In genomic region chr17:44171931-44172455, GRCh38 we compare ENCODE assay signal across 21 cellular contexts. TPM values are rescaled to one million over a fixed set of nuclear protein-coding genes. Genes with fewer than 3 reads are reported as not detected.
DNase-seq lines count a peak whose midpoint lies in the region; ATAC-seq and TF ChIP-seq lines count a peak whose summit lies in the region.
"Had no signal": no experiment of that assay in that cellular context is flagged by ENCODE, and none has a peak within 500 bp of the region (broad histone marks: within the 10 kb centered on the region; RNA-seq: fewer than 3 reads in every experiment).

No MANE protein-coding gene starts in this region.

- H3K36me3 Mint-ChIP-seq in CD4-positive, alpha-beta memory T cell: peaks cover 0 to 8% of the 10 kb centered on the region in 2 donors
- H3K36me3 Mint-ChIP-seq in central memory CD8-positive, alpha-beta T cell (ENCODE audit: insufficient read depth): peaks cover 3% of the 10 kb centered on the region
- H3K36me3 Mint-ChIP-seq in neural progenitor cell: peaks cover 10% of the 10 kb centered on the region
- H3K36me3 Mint-ChIP-seq: IgD-negative memory B cell had no signal

- H3K4me3 Mint-ChIP-seq in CD4-positive, alpha-beta memory T cell: no peak overlapping the region
- no peak overlapping the region for H3K4me3 Mint-ChIP-seq in central memory CD8-positive, alpha-beta T cell
- H3K4me3 Mint-ChIP-seq in neural progenitor cell: no peak overlapping the region
- H3K4me3 Mint-ChIP-seq: IgD-negative memory B cell had no signal

- CTCF ChIA-PET in CD4-positive, alpha-beta memory T cell (lab: Charles Lee; ENCODE audit: partially characterized antibody): interaction anchor here (1.1 to 1.3 kb wide), 2 partner anchors 38 to 228 kb away, joined by 3 to 5 read pairs; no protein-coding TSS in a partner anchor
- CTCF ChIA-PET in HEK293 (lab: Yijun Ruan, JAX): interaction anchor here (0.6 to 1.5 kb wide), 9 partner anchors 13 to 351 kb away, joined by 3 to 5 read pairs (median 3); no protein-coding TSS in a partner anchor
- CTCF ChIA-PET in GM10248 (lab: Yijun Ruan, JAX): interaction anchor here (1.0 to 8.5 kb wide), 6 partner anchors 8 to 293 kb away, joined by 3 to 47 read pairs (median 4); partner anchors contain the start of gene TMUB2

- peaks cover 3% of the 10 kb centered on the region for H3F3A ChIP-seq in neural progenitor cell (ENCODE audit: low read depth)

- DNase-seq in CD4-positive, alpha-beta memory T cell: no peak
- DNase-seq in central memory CD8-positive, alpha-beta T cell (ENCODE audit: low spot score in 2 of 2): no peak
- DNase-seq in neural progenitor cell (ENCODE audit: low spot score) (no peak), GM10248 (ENCODE audit: extremely low spot score) (no peak)
- DNase-seq in activated naive CD4-positive, alpha-beta T cell treated with anti-CD3 and anti-CD28 coated beads, Interleukin-2, amount 50 U/mL, for 16 hours: no peak
- DNase-seq: activated effector memory CD4-positive, alpha-beta T cell treated with anti-CD3 and anti-CD28 coated beads, Interleukin-2, amount 50 U/mL, for 16 hours; hippocampal formation; NCI-H1694; NCI-H774; PC-3; SHP77 treated with DMSO at 0.1 percent for 48 hours; small intestine; stimulated activated naive CD4-positive, alpha-beta T cell had no signal

- no peaks in the 10 kb centered on the region for H3K9me3 ChIP-seq in CD4-positive, alpha-beta memory T cell (ENCODE audit: control insufficient read depth in 1 of 2, low read length in 2 of 2)
- no peaks in the 10 kb centered on the region for H3K9me3 ChIP-seq in HEK293 (ENCODE audit: control insufficient read depth, insufficient read depth, low read depth, low read length)
- no peaks in the 10 kb centered on the region for H3K9me3 ChIP-seq in neural progenitor cell (ENCODE audit: low read depth)
- H3K9me3 ChIP-seq: breast epithelium, tibial nerve had no signal

- H3K4me1 ChIP-seq in CD4-positive, alpha-beta memory T cell (ENCODE audit: insufficient read depth, low read length): peaks cover 6% of the 10 kb centered on the region
- H3K4me1 ChIP-seq in HEK293 (ENCODE audit: control insufficient read depth, insufficient read depth, low read length) (peaks cover 6% of the 10 kb centered on the region; the same call in 1 of the 2 replicates), neural progenitor cell (peaks cover 11% of the 10 kb centered on the region)
- H3K4me1 ChIP-seq: breast epithelium had no signal

- no peaks in the 10 kb centered on the region for H3K27me3 ChIP-seq in CD4-positive, alpha-beta memory T cell (ENCODE audit: insufficient read depth, low read length)
- no peaks in the 10 kb centered on the region for H3K27me3 ChIP-seq in neural progenitor cell
- H3K27me3 ChIP-seq: breast epithelium, tibial nerve had no signal

- H3K27ac ChIP-seq in CD4-positive, alpha-beta memory T cell (ENCODE audit: low read depth, low read length): no peak overlapping the region
- no peak overlapping the region for H3K27ac ChIP-seq in HEK293 (ENCODE audit: extremely low read depth, low read depth, low read length)
- H3K27ac ChIP-seq in neural progenitor cell: no peak overlapping the region
- H3K27ac ChIP-seq: breast epithelium, parathyroid adenoma, tibial nerve had no signal

- no peaks in the 10 kb centered on the region for H3K36me3 ChIP-seq in CD4-positive, alpha-beta memory T cell (ENCODE audit: insufficient read depth, low read length)
- peaks cover 6 to 12% of the 10 kb centered on the region in 2 experiments; a peak in 2 of 3 replicates for H3K36me3 ChIP-seq in HEK293 (ENCODE audit: control insufficient read depth in 2 of 2, insufficient read depth in 1 of 2, low read length in 2 of 2)
- no peaks in the 10 kb centered on the region for H3K36me3 ChIP-seq in neural progenitor cell
- H3K36me3 ChIP-seq: breast epithelium had no signal

- no peaks in the 10 kb centered on the region for H3K27me3 Mint-ChIP-seq in CD4-positive, alpha-beta memory T cell
- no peaks in the 10 kb centered on the region for H3K27me3 Mint-ChIP-seq in central memory CD8-positive, alpha-beta T cell
- peaks cover 3% of the 10 kb centered on the region for H3K27me3 Mint-ChIP-seq in neural progenitor cell (ENCODE audit: insufficient read depth, low read depth)
- H3K27me3 Mint-ChIP-seq: IgD-negative memory B cell had no signal

- H3K4me2 ChIP-seq in neural progenitor cell: no peak overlapping the region

- H3K9me3 Mint-ChIP-seq in CD4-positive, alpha-beta memory T cell: no peaks in the 10 kb centered on the region
- no peaks in the 10 kb centered on the region for H3K9me3 Mint-ChIP-seq in central memory CD8-positive, alpha-beta T cell
- H3K9me3 Mint-ChIP-seq in neural progenitor cell: no peaks in the 10 kb centered on the region
- H3K9me3 Mint-ChIP-seq: IgD-negative memory B cell had no signal

- no peak overlapping the region for H3K9ac ChIP-seq in neural progenitor cell
- H3K9ac ChIP-seq: parathyroid adenoma had no signal

- intact Hi-C loops in CD4-positive, alpha-beta memory T cell (cut with micrococcal nuclease): no loop called here

- H3K4me1 Mint-ChIP-seq in CD4-positive, alpha-beta memory T cell: peaks cover 5 to 16% (median 10%) of the 10 kb centered on the region in 4 donors
- peaks cover 10% of the 10 kb centered on the region for H3K4me1 Mint-ChIP-seq in central memory CD8-positive, alpha-beta T cell
- peaks cover 21% of the 10 kb centered on the region for H3K4me1 Mint-ChIP-seq in neural progenitor cell

- ATAC-seq in central memory CD8-positive, alpha-beta T cell (replicated peaks; ENCODE audit: extremely low read depth, poor library complexity, severe bottlenecking): no peak
- no peak for ATAC-seq in HG02970 (IDR thresholded peaks at IDR 0.05; ENCODE audit: low FRiP score, unreplicated experiment)
- ATAC-seq: PC-3 had no signal

- H3K79me2 ChIP-seq in neural progenitor cell (ENCODE audit: low read depth): no peaks in the 10 kb centered on the region
- H3K79me2 ChIP-seq: parathyroid adenoma had no signal

- no peak overlapping the region for H3K4me3 ChIP-seq in CD4-positive, alpha-beta memory T cell (ENCODE audit: low read length in 2 of 2)
- H3K4me3 ChIP-seq in HEK293 (ENCODE audit: low read depth, low read length): no peak overlapping the region
- H3K4me3 ChIP-seq in neural progenitor cell: no peak overlapping the region
- H3K4me3 ChIP-seq: breast epithelium, tibial nerve had no signal

- peak overlapping the region in 4 of 7 donors; percentile 21 to 83 (median 51) for H3K27ac Mint-ChIP-seq in CD4-positive, alpha-beta memory T cell
- H3K27ac Mint-ChIP-seq in central memory CD8-positive, alpha-beta T cell (ENCODE audit: low read depth): peak overlapping the region; percentile 35
- H3K27ac Mint-ChIP-seq in neural progenitor cell: peak overlapping the region; percentile 60
- H3K27ac Mint-ChIP-seq: IgD-negative memory B cell had no signal

- POLR2A ChIA-PET in CD4-positive, alpha-beta memory T cell (lab: Charles Lee; ENCODE audit: partially characterized antibody): interaction anchor here (0.9 to 1.7 kb wide), 4 partner anchors 12 to 155 kb away, joined by 3 to 12 read pairs (median 4); partner anchors contain the start of gene ATXN7L3
- POLR2A ChIA-PET in HEK293 (lab: Yijun Ruan, JAX): interaction anchor here (0.6 to 3.1 kb wide), 4 partner anchors 14 to 173 kb away, joined by 3 to 19 read pairs (median 3); partner anchors contain the start of genes GRN, LSM12 and TMUB2
- POLR2A ChIA-PET in GM10248 (lab: Yijun Ruan, JAX): interaction anchor here (1.2 to 1.3 kb wide), 2 partner anchors 24 to 97 kb away, joined by 3 read pairs; no protein-coding TSS in a partner anchor

- no peaks in the 10 kb centered on the region for H4K20me1 ChIP-seq in neural progenitor cell (ENCODE audit: low read depth)

- no peak for TF ChIP-seq CTCF in HEK293 (tag by site-specific recombination; IDR thresholded peaks at IDR 0.05)
- no peak for TF ChIP-seq CTCF in neural progenitor cell (IDR thresholded peaks at IDR 0.05)
- no peak for TF ChIP-seq CTCF in GM10248 (IDR thresholded peaks at IDR 0.05; ENCODE audit: control extremely low read depth, extremely low read depth, low read depth, missing control alignments)

- no peak overlapping the region for H2AFZ ChIP-seq in neural progenitor cell (replicated peaks)
- H2AFZ ChIP-seq: parathyroid adenoma had no signal

TF ChIP-seq in HEK293, 187 proteins besides CTCF, POLR2A, EP300 and RAD21:
- peak; percentile 21; the same call in 1 of the 2 replicates for TF ChIP-seq ZNF600 (tag by site-specific recombination; IDR thresholded peaks at IDR 0.05)
- no peak for TF ChIP-seq ZNF221 (tag by site-specific recombination; IDR thresholded peaks at IDR 0.05; ENCODE audit: borderline replicate concordance)
- TF ChIP-seq GLIS2 (tag by site-specific recombination; IDR thresholded peaks at IDR 0.05): peak; percentile 18; the same call in 1 of the 2 replicates

RNA-seq across cellular contexts. Expression of gene ASB16, which starts 1.5 kb away (rescaled TPM):
- not detected for total RNA-seq in CD4-positive, alpha-beta memory T cell
- under 1 TPM in 1 of 2 donors, not detected in 1; 0.14 TPM for polyA plus RNA-seq in CD4-positive, alpha-beta memory T cell
- total RNA-seq in neural progenitor cell (ENCODE audit: low replicate concordance): not detected in 2 replicates
- total RNA-seq: lung microvascular endothelial cell; T-helper 1 cell treated with Interleukin-12 subunit alpha and Interleukin-12 subunit beta and Interleukin-4 antibody, amounts not matched to agents 30 ng/mL and 1 ng/mL, for 36 hours had no signal
- polyA plus RNA-seq: IgD-negative memory B cell had no signal

RNA-seq across cellular contexts. Expression of gene TMUB2, which starts 14.8 kb away (rescaled TPM):
- 10 to 100 TPM; 45.4 to 47.9 TPM for total RNA-seq in CD4-positive, alpha-beta memory T cell
- polyA plus RNA-seq in CD4-positive, alpha-beta memory T cell: 10 to 100 TPM; 35.3 TPM
- 16.6 and 26.3 TPM in 2 replicates for total RNA-seq in neural progenitor cell (ENCODE audit: low replicate concordance)

RNA-seq across cellular contexts. Expression of gene ATXN7L3, which starts 27.7 kb away (rescaled TPM):
- 100 to 1,000 TPM; 123 to 128 TPM for total RNA-seq in CD4-positive, alpha-beta memory T cell
- polyA plus RNA-seq in CD4-positive, alpha-beta memory T cell: 10 to 100 TPM in 1 of 2 donors, 1 to 10 TPM in 1; 5.8 to 17.7 TPM
- 38.9 and 73.6 TPM in 2 replicates for total RNA-seq in neural progenitor cell (ENCODE audit: low replicate concordance)

RNA-seq across cellular contexts. Expression of gene HROB, which starts 30.3 kb away (rescaled TPM):
- under 1 TPM; 0.36 to 0.64 TPM for total RNA-seq in CD4-positive, alpha-beta memory T cell
- polyA plus RNA-seq in CD4-positive, alpha-beta memory T cell: under 1 TPM; 0.25 to 0.43 TPM
- total RNA-seq in neural progenitor cell (ENCODE audit: low replicate concordance): 6.5 and 11.0 TPM in 2 replicates

RNA-seq across cellular contexts. Expression of gene UBTF, which starts 47.5 kb away (rescaled TPM):
- total RNA-seq in CD4-positive, alpha-beta memory T cell: 100 to 1,000 TPM; 245 to 264 TPM
- polyA plus RNA-seq in CD4-positive, alpha-beta memory T cell: 10 to 100 TPM; 12.2 to 69.7 TPM
- 23.7 and 32.9 TPM in 2 replicates for total RNA-seq in neural progenitor cell (ENCODE audit: low replicate concordance)
